ENCODE assay signal across 20 cellular contexts in genomic region chr1:220483700-220484099, GRCh38. TPM values are rescaled to one million over a fixed set of nuclear protein-coding genes. Genes with fewer than 3 reads are reported as not detected.
DNase-seq lines count a peak whose midpoint lies in the region; ATAC-seq and TF ChIP-seq lines count a peak whose summit lies in the region.
"Had no signal": no experiment of that assay in that cellular context is flagged by ENCODE, and none has a peak within 500 bp of the region (broad histone marks: within the 10 kb centered on the region; RNA-seq: fewer than 3 reads in every experiment).

No MANE protein-coding gene starts in this region.

- intact Hi-C loops in aorta (cut with DNase I): no loop called here

- no peaks in the 10 kb centered on the region for H3K79me2 ChIP-seq in mesendoderm (ENCODE audit: control insufficient read depth, insufficient read depth, low read length)

- H3K4me1 ChIP-seq in mesendoderm (ENCODE audit: control insufficient read depth, low read depth, low read length): no peaks in the 10 kb centered on the region
- peaks cover 4 to 9% of the 10 kb centered on the region in 2 donors for H3K4me1 ChIP-seq in aorta (ENCODE audit: control insufficient read depth in 1 of 2, insufficient read depth in 2 of 2, low read length in 2 of 2)
- H3K4me1 ChIP-seq: BE2C, tibial nerve had no signal

- peak; percentile 85 for ATAC-seq in aorta (ENCODE audit: low FRiP score)
- no peak for ATAC-seq in effector memory CD8-positive, alpha-beta T cell (replicated peaks)
- ATAC-seq: activated CD8-positive, alpha-beta T cell treated with anti-CD3 and anti-CD28 coated beads for 36 hours; HCT116; stimulated activated effector memory CD8-positive, alpha-beta T cell treated with anti-CD3 and anti-CD28 coated beads, Interleukin-12 subunit alpha, Interleukin-12 subunit beta, amount 100 ng/mL, for 72 hours had no signal

- peak overlapping the region; percentile 44 for H3K18ac ChIP-seq in mesendoderm (ENCODE audit: low read length)

- DNase-seq in RPMI7951 (ENCODE audit: low read depth): peak; percentile 18
- DNase-seq in foreskin fibroblast: peak; percentile 2 to 38
- no peak for DNase-seq in mesendoderm
- peak in 1 of 2 donors; percentile 44 for DNase-seq in aorta
- no peak for DNase-seq in NCI-H146 (lab: John Stamatoyannopoulos, UW)
- no peak for DNase-seq in effector memory CD8-positive, alpha-beta T cell
- no peak for DNase-seq in AG08396 (ENCODE audit: low spot score)
- DNase-seq: activated B cell treated with CpG ODN at 0.5 μM for 24 hours; activated CD8-positive, alpha-beta T cell treated with anti-CD3 and anti-CD28 coated beads for 36 hours; activated naive CD4-positive, alpha-beta T cell; activated T-cell treated with anti-CD3 and anti-CD28 coated beads, Interleukin-2, amount 50 U/mL, for 1 hour; BE2C; endodermal cell; foreskin melanocyte; MG63; NCI-H1436; NCI-H748 treated with DMSO at 0.1 percent for 48 hours had no signal

- no peak overlapping the region for H3K56ac ChIP-seq in mesendoderm (ENCODE audit: low read length)

- H2BK5ac ChIP-seq in mesendoderm (ENCODE audit: low read length): no peak overlapping the region

- no peak overlapping the region for H3K4me3 Mint-ChIP-seq in effector memory CD8-positive, alpha-beta T cell
- H3K4me3 Mint-ChIP-seq: activated B cell treated with CpG ODN at 0.5 μM for 24 hours; activated CD8-positive, alpha-beta T cell treated with anti-CD3 and anti-CD28 coated beads for 36 hours; endodermal cell; stimulated activated effector memory CD8-positive, alpha-beta T cell treated with anti-CD3 and anti-CD28 coated beads, Interleukin-12 subunit alpha, Interleukin-12 subunit beta, amount 100 ng/mL, for 72 hours had no signal

- no peaks in the 10 kb centered on the region for H3K4me1 Mint-ChIP-seq in effector memory CD8-positive, alpha-beta T cell (ENCODE audit: low read depth in 2 of 2)
- H3K4me1 Mint-ChIP-seq: activated B cell treated with CpG ODN at 0.5 μM for 24 hours; stimulated activated effector memory CD8-positive, alpha-beta T cell treated with anti-CD3 and anti-CD28 coated beads, Interleukin-12 subunit alpha, Interleukin-12 subunit beta, amount 100 ng/mL, for 72 hours had no signal

- no peaks in the 10 kb centered on the region for H3K27me3 ChIP-seq in mesendoderm (ENCODE audit: insufficient read depth, low read length, poor library complexity)
- H3K27me3 ChIP-seq in aorta (ENCODE audit: control insufficient read depth in 1 of 2, insufficient read depth in 2 of 2, low read length in 1 of 2): no peaks in the 10 kb centered on the region
- H3K27me3 ChIP-seq: BE2C, tibial nerve had no signal

- H3K27ac ChIP-seq in mesendoderm (ENCODE audit: low read depth, low read length): no peak overlapping the region
- peak overlapping the region; percentile 54 to 74 for H3K27ac ChIP-seq in aorta (ENCODE audit: low read depth in 1 of 2, low read length in 2 of 2)
- H3K27ac ChIP-seq: tibial nerve had no signal

- no peak for TF ChIP-seq CTCF in foreskin fibroblast (IDR thresholded peaks at IDR 0.05; ENCODE audit: low read depth, low read length)

- H2AK5ac ChIP-seq in mesendoderm (ENCODE audit: low read length): no peak overlapping the region

- no peak overlapping the region for H3K4me2 ChIP-seq in mesendoderm (ENCODE audit: low read length)

- H3K36me3 ChIP-seq in mesendoderm (ENCODE audit: control insufficient read depth, insufficient read depth, low read length) (no peaks in the 10 kb centered on the region), aorta (ENCODE audit: control insufficient read depth in 1 of 2, insufficient read depth in 2 of 2, low read length in 1 of 2) (no peaks in the 10 kb centered on the region)
- H3K36me3 ChIP-seq: BE2C, MG63, tibial nerve had no signal

- no peak overlapping the region for H2BK15ac ChIP-seq in mesendoderm (replicated peaks; ENCODE audit: low read depth)

- peaks cover 0 to 2% of the 10 kb centered on the region in 2 donors for H3K9me3 Mint-ChIP-seq in effector memory CD8-positive, alpha-beta T cell
- H3K9me3 Mint-ChIP-seq: activated B cell treated with CpG ODN at 0.5 μM for 24 hours; activated CD8-positive, alpha-beta T cell treated with anti-CD3 and anti-CD28 coated beads for 36 hours; endodermal cell; stimulated activated effector memory CD8-positive, alpha-beta T cell treated with anti-CD3 and anti-CD28 coated beads, Interleukin-12 subunit alpha, Interleukin-12 subunit beta, amount 100 ng/mL, for 72 hours had no signal

- H3K27ac Mint-ChIP-seq in effector memory CD8-positive, alpha-beta T cell: no peak overlapping the region
- H3K27ac Mint-ChIP-seq: activated B cell treated with CpG ODN at 0.5 μM for 24 hours; activated CD8-positive, alpha-beta T cell treated with anti-CD3 and anti-CD28 coated beads for 36 hours; endodermal cell; stimulated activated effector memory CD8-positive, alpha-beta T cell treated with anti-CD3 and anti-CD28 coated beads, Interleukin-12 subunit alpha, Interleukin-12 subunit beta, amount 100 ng/mL, for 72 hours had no signal

- no peak overlapping the region for H4K8ac ChIP-seq in mesendoderm (ENCODE audit: low read depth, low read length)

- H2BK120ac ChIP-seq in mesendoderm (ENCODE audit: low read depth, low read length): peak overlapping the region; percentile 8

- H3K27me3 Mint-ChIP-seq in effector memory CD8-positive, alpha-beta T cell: peaks cover 0 to 28% of the 10 kb centered on the region in 2 donors

- H3K4me3 ChIP-seq in foreskin fibroblast (ENCODE audit: low read depth in 1 of 2, low read length in 2 of 2) (no peak overlapping the region), mesendoderm (ENCODE audit: low read length) (no peak overlapping the region), aorta (ENCODE audit: low read length in 2 of 2) (no peak overlapping the region)
- H3K4me3 ChIP-seq: MG63, tibial nerve had no signal

- no peaks in the 10 kb centered on the region for H3K36me3 Mint-ChIP-seq in effector memory CD8-positive, alpha-beta T cell (ENCODE audit: insufficient read depth)
- H3K36me3 Mint-ChIP-seq: stimulated activated effector memory CD8-positive, alpha-beta T cell treated with anti-CD3 and anti-CD28 coated beads, Interleukin-12 subunit alpha, Interleukin-12 subunit beta, amount 100 ng/mL, for 72 hours had no signal

- H3K79me1 ChIP-seq in mesendoderm (ENCODE audit: low read length): no peaks in the 10 kb centered on the region

- H3K4ac ChIP-seq in mesendoderm (ENCODE audit: low read depth, low read length): no peak overlapping the region

- H3K9ac ChIP-seq in mesendoderm (ENCODE audit: low read length): no peak overlapping the region

- WGBS in mesendoderm (ENCODE audit: extremely low coverage, insufficient coverage, low lambda C conversion rate): no CpG with 5 or more reads among the region's 6 CpGs
- 5 to 6% methylated on average over 6 of the region's 6 CpGs for WGBS in aorta, 2 donors

- no peaks in the 10 kb centered on the region for H3K9me3 ChIP-seq in aorta (ENCODE audit: control insufficient read depth, low read length)
- H3K9me3 ChIP-seq: BE2C, MG63, tibial nerve had no signal

- H4K5ac ChIP-seq in mesendoderm (ENCODE audit: low read length): no peak overlapping the region

- no peak overlapping the region for H3K23ac ChIP-seq in mesendoderm (ENCODE audit: low read length)

RNA-seq across cellular contexts. Expression of gene MARK1, which starts 44.2 kb away (rescaled TPM):
- 3.1 and 3.7 TPM in 2 replicates for total RNA-seq in RPMI7951 (2014; rRNA removed; shearing (Covaris generic))
- polyA plus RNA-seq in mesendoderm (2013, experiment 1 of 2): 10.8 TPM
- 12.0 TPM for polyA plus RNA-seq in mesendoderm (2013, experiment 2 of 2)
- 10 to 100 TPM; 13.5 to 15.7 TPM for total RNA-seq in aorta
- polyA plus RNA-seq in aorta: 1 to 10 TPM; 3.9 to 5.5 TPM
- total RNA-seq: activated CD8-positive, alpha-beta T cell treated with anti-CD3 and anti-CD28 coated beads for 36 hours had no signal

Comparison
In these comparisons a context has a peak if more than half of its experiments do, and no peak if none do; other contexts are left out.
1. DNase-seq: peak in RPMI7951 (single experiment) and foreskin fibroblast (2 of 2); none in mesendoderm (single experiment), NCI-H146 (single experiment), effector memory CD8-positive, alpha-beta T cell (0 of 3) and AG08396 (single experiment).